In the genomic region with DNA sequence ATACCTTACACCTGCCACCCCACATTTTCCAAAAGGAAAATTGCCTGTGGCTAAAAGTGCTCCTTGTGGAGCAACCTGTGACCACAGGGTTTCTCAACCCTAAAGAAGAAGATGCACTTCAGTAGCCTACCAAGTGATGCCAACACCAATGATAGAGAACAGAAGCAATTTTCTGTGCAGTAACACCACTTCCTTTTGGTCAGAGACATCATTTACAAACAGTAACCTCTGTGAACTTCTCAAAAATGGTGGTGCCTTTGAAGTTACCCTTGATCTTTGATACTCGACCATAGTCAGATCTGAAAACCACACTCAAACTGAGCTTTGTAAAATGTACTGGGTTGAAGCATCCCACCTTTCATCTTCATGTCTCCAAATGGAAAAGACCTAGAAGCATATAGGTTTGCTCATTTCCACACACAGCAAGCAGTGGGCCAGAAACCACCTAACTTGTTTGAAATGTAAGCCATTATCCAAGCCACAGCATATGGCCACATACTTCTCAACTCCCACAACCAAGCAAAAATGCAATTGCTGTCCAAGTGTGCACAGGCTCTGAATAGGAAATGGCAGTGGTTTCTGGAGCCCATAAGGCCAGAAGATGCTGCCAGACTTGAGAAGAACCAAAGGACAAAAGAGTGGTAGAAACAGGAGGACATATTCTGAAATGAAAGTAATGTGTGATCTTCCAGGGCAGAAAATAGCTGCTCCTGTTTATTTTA, we compare ENCODE assay signal across 20 cellular contexts. TPM values are rescaled to one million over a fixed set of nuclear protein-coding genes. Genes with fewer than 3 reads are reported as not detected.
A peak's percentile ranks its signal among the peaks of the same experiment; 100 is the strongest.
DNase-seq lines count a peak whose midpoint lies in the region; ATAC-seq and TF ChIP-seq lines count a peak whose summit lies in the region.
"Had no signal": no experiment of that assay in that cellular context is flagged by ENCODE, and none has a peak within 500 bp of the region (broad histone marks: within the 10 kb centered on the region; RNA-seq: fewer than 3 reads in every experiment).

No MANE protein-coding gene starts in this region.

- H3K4me1 ChIP-seq in ascending aorta, result peaks cover 5 to 6% of the 10 kb centered on the region in 2 donors
- peaks cover 45% of the 10 kb centered on the region for H3K4me1 ChIP-seq in iPS-20b (ENCODE audit: insufficient read depth, low read length)

- no peak for TF ChIP-seq CTCF in ascending aorta (IDR thresholded peaks at IDR 0.05)

- peak; percentile 42 to 86 for ATAC-seq in activated T-cell treated with anti-CD3 and anti-CD28 coated beads, Interleukin-2, amount 50 U/mL, for 72 hours (replicated peaks in 1 of 2)
- ATAC-seq in GM19351 (IDR thresholded peaks at IDR 0.05; ENCODE audit: unreplicated experiment), result no peak
- ATAC-seq: GM12878, Panc1 had no signal

- peak overlapping the region; percentile 25 to 74 for H3K27ac ChIP-seq in ascending aorta
- peak overlapping the region; percentile 62 for H3K27ac ChIP-seq in iPS-20b (ENCODE audit: low read length)
- H3K27ac ChIP-seq: BLaER1, SJCRH30 had no signal

- H3K27me3 Mint-ChIP-seq in activated T-cell treated with anti-CD3 and anti-CD28 coated beads, Interleukin-2, amount 50 U/mL, for 72 hours (ENCODE audit: low read depth), result no peaks in the 10 kb centered on the region
- H3K27me3 Mint-ChIP-seq: CD4-positive, alpha-beta memory T cell had no signal

- DNase-seq in activated T-cell treated with anti-CD3 and anti-CD28 coated beads, Interleukin-2, amount 50 U/mL, for 72 hours, result peak in 1 of 2 donors; percentile 9
- DNase-seq in activated T-cell treated with anti-CD3 and anti-CD28 coated beads for 4 hours (no peak), ascending aorta (ENCODE audit: low spot score in 2 of 2) (no peak), NCI-H128 (lab: John Stamatoyannopoulos, UW; ENCODE audit: unreplicated experiment) (no peak), AML-193 (lab: John Stamatoyannopoulos, UW) (no peak), NCI-H446 (lab: John Stamatoyannopoulos, UW) (no peak)
- DNase-seq: CD4-positive, alpha-beta memory T cell; DMS53; EL; GOT3; NCI-H1436; NCI-H2029; NCI-H526 treated with DMSO at 0.1 percent for 48 hours; SJCRH30 had no signal

- H3K27me3 ChIP-seq in ascending aorta (no peaks in the 10 kb centered on the region), iPS-20b (ENCODE audit: insufficient read depth, low read length) (no peaks in the 10 kb centered on the region; the same call in 1 of the 2 replicates)
- H3K27me3 ChIP-seq: BLaER1, SJCRH30 had no signal

- H3K4me3 Mint-ChIP-seq in activated T-cell treated with anti-CD3 and anti-CD28 coated beads, Interleukin-2, amount 50 U/mL, for 72 hours, result no peak overlapping the region
- H3K4me3 Mint-ChIP-seq: CD4-positive, alpha-beta memory T cell had no signal

- H3K36me3 Mint-ChIP-seq in activated T-cell treated with anti-CD3 and anti-CD28 coated beads, Interleukin-2, amount 50 U/mL, for 72 hours (ENCODE audit: insufficient read depth in 2 of 2), result no peaks in the 10 kb centered on the region
- H3K36me3 Mint-ChIP-seq: CD4-positive, alpha-beta memory T cell had no signal

- H3K27ac Mint-ChIP-seq in activated T-cell treated with anti-CD3 and anti-CD28 coated beads, Interleukin-2, amount 50 U/mL, for 72 hours, result no peak overlapping the region
- H3K27ac Mint-ChIP-seq: CD4-positive, alpha-beta memory T cell had no signal

- H3K4me3 ChIP-seq in ascending aorta, result no peak overlapping the region
- 0 out of 2 replicates have a peak overlapping the region, but pooled peaks have one; percentile 62 for H3K4me3 ChIP-seq in iPS-20b (ENCODE audit: low read length)
- H3K4me3 ChIP-seq: BLaER1, GM12878, SJCRH30 had no signal

- no peaks in the 10 kb centered on the region for H3K4me1 Mint-ChIP-seq in activated T-cell treated with anti-CD3 and anti-CD28 coated beads, Interleukin-2, amount 50 U/mL, for 72 hours (ENCODE audit: low read depth)
- H3K4me1 Mint-ChIP-seq: CD4-positive, alpha-beta memory T cell had no signal

- no peaks in the 10 kb centered on the region for H3K36me3 ChIP-seq in ascending aorta
- H3K36me3 ChIP-seq in iPS-20b (ENCODE audit: insufficient read depth, low read depth, low read length), result peaks cover 12% of the 10 kb centered on the region
- H3K36me3 ChIP-seq: SJCRH30 had no signal

- no peaks in the 10 kb centered on the region for H3K9me3 Mint-ChIP-seq in activated T-cell treated with anti-CD3 and anti-CD28 coated beads, Interleukin-2, amount 50 U/mL, for 72 hours

- intact Hi-C loops in ascending aorta (cut with DNase I), result loop anchor here (5.0 kb wide), 1 partner anchor 80 kb away; no protein-coding TSS in a partner anchor

- H3K9me3 ChIP-seq in ascending aorta, result no peaks in the 10 kb centered on the region
- H3K9me3 ChIP-seq in iPS-20b (ENCODE audit: insufficient read depth, low read depth, low read length), result peaks cover 12% of the 10 kb centered on the region
- H3K9me3 ChIP-seq: SJCRH30 had no signal

- peak overlapping the region; percentile 37; the same call in 1 of the 2 replicates for H3K9ac ChIP-seq in iPS-20b (ENCODE audit: low read depth, low read length)
- H3K9ac ChIP-seq: BLaER1 had no signal

RNA-seq across cellular contexts. Expression of a gene that starts 24.3 kb away (rescaled TPM):
- 1 to 10 TPM in 1 of 2 donors, under 1 TPM in 1; 0.46 to 1.6 TPM for total RNA-seq in activated T-cell treated with anti-CD3 and anti-CD28 coated beads, Interleukin-2, amount 50 U/mL, for 72 hours
- total RNA-seq in ascending aorta, result 5.3 TPM
- total RNA-seq: A172; CD4-positive, alpha-beta memory T cell; GM12878 had no signal
